11 cellular contexts compared by ENCODE assay signal in the genomic region with DNA sequence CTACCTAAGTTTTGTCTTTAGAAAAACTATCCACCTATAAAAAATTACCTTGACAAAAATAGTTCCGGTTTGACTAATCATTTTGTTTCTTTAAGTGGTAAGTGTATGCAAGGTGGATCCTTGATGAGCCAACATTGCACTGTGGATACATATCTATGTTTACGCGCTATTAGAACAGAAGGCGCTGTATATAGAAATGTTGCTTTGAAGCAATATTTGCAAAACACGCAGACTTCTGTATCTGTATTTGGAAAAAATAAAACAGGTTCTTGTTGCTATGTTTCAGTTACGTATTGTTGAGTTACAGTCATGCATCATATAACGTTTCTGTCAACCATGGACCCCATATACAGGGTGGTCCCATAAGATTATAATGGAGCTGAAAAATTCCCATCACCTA. TPM values are rescaled to one million over a fixed set of nuclear protein-coding genes. Genes with fewer than 3 reads are reported as not detected.
"Had no signal": no experiment of that assay in that cellular context is flagged by ENCODE, and none has a peak within 500 bp of the region (broad histone marks: within the 10 kb centered on the region; RNA-seq: fewer than 3 reads in every experiment).

No MANE protein-coding gene starts in this region.

- H3K4me2 ChIP-seq: GM23338 had no signal

- FAIRE-seq: H1, H54 had no signal

- H3K27ac ChIP-seq: GM23248 had no signal

- ATAC-seq: GM23338, HCT116 had no signal

- H2AFZ ChIP-seq: GM23248, GM23338 had no signal

- H3K9me3 ChIP-seq: HAP-1 had no signal

- H3K9ac ChIP-seq: GM23248 had no signal

- H3K4me3 ChIP-seq: GM23248, GM23338, HAP-1 had no signal

- DNase-seq: GM23248, GOT3, H7, H9, HCEC 1CT, HFFc6 had no signal

RNA-seq across cellular contexts. Expression of a gene that starts 18.3 kb away (rescaled TPM):
- polyA plus RNA-seq: GM23338 had no signal
